In the genomic region with DNA sequence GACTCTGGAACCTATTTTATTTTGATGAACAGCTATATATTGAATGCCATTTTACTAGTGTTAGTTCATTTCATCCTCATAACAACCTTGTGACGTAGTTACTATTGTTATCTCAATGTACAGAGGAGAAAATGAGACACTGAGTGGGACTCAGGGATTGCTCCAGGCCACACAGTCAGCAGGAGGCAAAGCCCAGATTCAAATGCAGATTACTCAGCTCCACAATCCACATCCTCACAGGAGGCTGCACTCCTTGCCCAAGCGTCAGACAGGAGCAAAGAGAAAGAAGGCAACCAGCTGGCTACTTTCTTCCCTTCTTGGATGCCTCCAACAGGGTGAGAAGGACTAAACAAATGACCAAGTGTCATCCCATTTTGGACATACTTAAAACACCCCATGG, we compare ENCODE assay signal across 16 cellular contexts.
DNase-seq lines count a peak whose midpoint lies in the region; ATAC-seq and TF ChIP-seq lines count a peak whose summit lies in the region.
"Had no signal": no experiment of that assay in that cellular context is flagged by ENCODE, and none has a peak within 500 bp of the region (broad histone marks: within the 10 kb centered on the region; RNA-seq: fewer than 3 reads in every experiment).

No MANE protein-coding gene starts in this region.

- H3K36me3 ChIP-seq in MG63, result no peaks in the 10 kb centered on the region
- no peaks in the 10 kb centered on the region for H3K36me3 ChIP-seq in suprapubic skin
- H3K36me3 ChIP-seq in aorta (ENCODE audit: control insufficient read depth in 1 of 2, insufficient read depth in 2 of 2, low read length in 1 of 2), result no peaks in the 10 kb centered on the region
- H3K36me3 ChIP-seq: cardiac muscle cell, heart right ventricle, right lobe of liver had no signal

- TF ChIP-seq EP300 in suprapubic skin (IDR thresholded peaks at IDR 0.05), result no peak

- no peaks in the 10 kb centered on the region for H3K4me1 ChIP-seq in suprapubic skin
- H3K4me1 ChIP-seq in aorta (ENCODE audit: control insufficient read depth in 1 of 2, insufficient read depth in 2 of 2, low read length in 2 of 2), result no peaks in the 10 kb centered on the region
- H3K4me1 ChIP-seq: right lobe of liver had no signal

- peak overlapping the region; percentile 1 for H3K27ac Mint-ChIP-seq in chondrocyte (ENCODE audit: unreplicated experiment)
- H3K27ac Mint-ChIP-seq: stimulated activated memory B cell treated with anti-CD40 and anti-IgM and Interleukin-4, amounts not matched to agents 10 μg/mL and 1 μg/mL and 100 μg/mL, for 72 hours had no signal

- DNase-seq in ELF-1 (ENCODE audit: low read depth, low spot score) (peak; percentile 90), MG63 (peak; percentile 24), chondrocyte (ENCODE audit: low spot score) (no peak), iPS-NIHi7 (ENCODE audit: extremely low spot score) (peak; percentile 66), suprapubic skin (ENCODE audit: low spot score in 2 of 2) (no peak), aorta (no peak)
- DNase-seq in stimulated activated CD4-positive, alpha-beta T cell treated with anti-CD3 and anti-CD28 coated beads, Interleukin-15, amount 100 ng/mL, for 24 hours, result no peak
- DNase-seq: activated gamma-delta T cell treated with Interleukin-2 at 50 U/mL for 16 hours, GF-D8, heart right ventricle, NCI-H2227 treated with DMSO at 0.1 percent for 48 hours, right lobe of liver had no signal

- no peak overlapping the region for H3K4me3 ChIP-seq in MG63
- no peak overlapping the region for H3K4me3 ChIP-seq in suprapubic skin
- H3K4me3 ChIP-seq in aorta (ENCODE audit: low read length in 2 of 2), result no peak overlapping the region
- H3K4me3 ChIP-seq: cardiac muscle cell, heart right ventricle, lung, right lobe of liver had no signal

- no peaks in the 10 kb centered on the region for H3K27me3 ChIP-seq in MG63
- no peaks in the 10 kb centered on the region for H3K27me3 ChIP-seq in suprapubic skin
- no peaks in the 10 kb centered on the region for H3K27me3 ChIP-seq in aorta (ENCODE audit: control insufficient read depth in 1 of 2, insufficient read depth in 2 of 2, low read length in 1 of 2)
- H3K27me3 ChIP-seq: heart right ventricle, right lobe of liver had no signal

- 76% methylated on average over 2 of the region's 2 CpGs for WGBS in suprapubic skin
- WGBS in aorta, 2 donors, result 79 to 80% methylated on average over 2 of the region's 2 CpGs

- H3K4me1 Mint-ChIP-seq in chondrocyte (ENCODE audit: low read depth), result peaks cover 18% of the 10 kb centered on the region
- H3K4me1 Mint-ChIP-seq: stimulated activated memory B cell treated with anti-CD40 and anti-IgM and Interleukin-4, amounts not matched to agents 10 μg/mL and 1 μg/mL and 100 μg/mL, for 72 hours had no signal

- peaks cover 3% of the 10 kb centered on the region for H3K36me3 Mint-ChIP-seq in chondrocyte (ENCODE audit: low read depth)
- H3K36me3 Mint-ChIP-seq: stimulated activated memory B cell treated with anti-CD40 and anti-IgM and Interleukin-4, amounts not matched to agents 10 μg/mL and 1 μg/mL and 100 μg/mL, for 72 hours had no signal

- no peaks in the 10 kb centered on the region for H3K9me3 ChIP-seq in MG63
- no peaks in the 10 kb centered on the region for H3K9me3 ChIP-seq in suprapubic skin
- peaks cover 2% of the 10 kb centered on the region for H3K9me3 ChIP-seq in aorta (ENCODE audit: control insufficient read depth, low read length)
- H3K9me3 ChIP-seq: right lobe of liver had no signal

- no peaks in the 10 kb centered on the region for H3K27me3 Mint-ChIP-seq in chondrocyte (ENCODE audit: low read depth)
- H3K27me3 Mint-ChIP-seq: stimulated activated memory B cell treated with anti-CD40 and anti-IgM and Interleukin-4, amounts not matched to agents 10 μg/mL and 1 μg/mL and 100 μg/mL, for 72 hours had no signal

- TF ChIP-seq CTCF in chondrocyte (IDR thresholded peaks at IDR 0.05), result no peak
- no peak for TF ChIP-seq CTCF in suprapubic skin (IDR thresholded peaks at IDR 0.05)

- no peak overlapping the region for H3K27ac ChIP-seq in suprapubic skin
- H3K27ac ChIP-seq in aorta (ENCODE audit: low read depth in 1 of 2, low read length in 2 of 2), result no peak overlapping the region
- H3K27ac ChIP-seq: cardiac muscle cell, heart right ventricle, right lobe of liver had no signal

- TF ChIP-seq POLR2A in suprapubic skin (IDR thresholded peaks at IDR 0.05), result no peak

- H3K4me3 Mint-ChIP-seq in chondrocyte (ENCODE audit: unreplicated experiment), result no peak overlapping the region
- H3K4me3 Mint-ChIP-seq: stimulated activated memory B cell treated with anti-CD40 and anti-IgM and Interleukin-4, amounts not matched to agents 10 μg/mL and 1 μg/mL and 100 μg/mL, for 72 hours had no signal

- no peak for ATAC-seq in GM18861 (IDR thresholded peaks at IDR 0.05; ENCODE audit: unreplicated experiment)
- no peak for ATAC-seq in aorta (ENCODE audit: low FRiP score)
- ATAC-seq: right lobe of liver; stimulated activated memory B cell treated with anti-CD40 and anti-IgM and Interleukin-4, amounts not matched to agents 10 μg/mL and 1 μg/mL and 100 μg/mL, for 72 hours had no signal

- peaks cover 8% of the 10 kb centered on the region for H3K9me3 Mint-ChIP-seq in chondrocyte (ENCODE audit: low read depth)

- intact Hi-C loops in aorta (cut with DNase I), result no loop called here

Comparison
In these comparisons a context has a peak if more than half of its experiments do, and no peak if none do; other contexts are left out.
1. DNase-seq: peak in ELF-1 (single experiment), MG63 (single experiment) and iPS-NIHi7 (single experiment); none in chondrocyte (single experiment), stimulated activated CD4-positive, alpha-beta T cell treated with anti-CD3 and anti-CD28 coated beads, Interleukin-15, amount 100 ng/mL, for 24 hours (single experiment), suprapubic skin (0 of 2) and aorta (0 of 2).